8 cellular contexts compared by ENCODE assay signal in the genomic region with DNA sequence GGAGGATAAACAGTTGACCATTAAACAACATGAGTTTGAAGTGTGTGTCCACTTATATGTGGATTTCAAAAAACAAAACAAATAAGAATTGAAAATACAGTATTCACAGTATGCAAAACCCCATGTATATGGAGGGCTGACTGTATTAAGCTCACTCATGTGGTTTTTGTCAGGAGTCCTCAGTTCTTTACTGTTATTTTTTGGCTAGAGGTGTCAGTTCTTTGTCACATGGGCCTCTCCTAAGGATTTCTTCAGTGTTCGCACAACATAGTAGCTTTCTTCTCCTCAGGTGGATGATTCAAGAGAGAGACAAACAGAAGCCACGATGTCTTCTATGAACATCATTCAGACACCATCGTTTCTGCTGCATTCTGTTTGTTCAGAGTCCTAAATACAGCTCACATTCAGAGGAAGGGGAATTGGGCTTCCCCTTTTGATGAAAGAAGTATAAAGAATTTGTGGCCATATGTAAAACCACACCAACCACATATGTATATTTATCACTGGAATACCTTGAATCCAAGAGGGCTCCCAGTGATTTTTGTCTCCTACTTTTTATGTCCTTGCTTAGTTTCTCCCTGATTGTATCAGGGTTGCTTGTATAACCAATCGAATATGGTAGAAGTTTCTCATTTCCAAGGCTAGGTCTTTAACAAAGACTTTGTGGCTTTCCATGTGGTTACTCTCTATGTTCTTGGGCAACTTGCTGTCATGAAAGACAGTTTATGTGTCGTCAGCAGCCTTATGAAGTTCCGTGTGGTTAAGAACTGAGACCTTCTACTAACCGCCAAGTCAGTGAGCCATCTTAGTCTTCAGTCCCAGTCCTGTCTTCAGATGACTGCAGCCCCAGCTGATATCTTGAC. TPM values are rescaled to one million over a fixed set of nuclear protein-coding genes. Genes with fewer than 3 reads are reported as not detected.
DNase-seq lines count a peak whose midpoint lies in the region; ATAC-seq and TF ChIP-seq lines count a peak whose summit lies in the region.

No MANE protein-coding gene starts in this region.

- POLR2A ChIA-PET in activated CD8-positive, alpha-beta T cell treated with anti-CD3 and anti-CD28 coated beads, Interleukin-2, amount 10 ng/mL, durations not matched to agents 7 days and 5 days (lab: Charles Lee), result interaction anchor here (0.6 to 2.0 kb wide), 5 partner anchors 19 to 579 kb away, joined by 3 to 8 read pairs (median 3); a partner anchor contains a TSS

- H3K27me3 ChIP-seq in SJCRH30, result no peaks in the 10 kb centered on the region

- peak; percentile 58 for DNase-seq in CD14-positive monocyte (ENCODE audit: low spot score)
- peak; percentile 86 for DNase-seq in activated CD8-positive, alpha-beta T cell treated with anti-CD3 and anti-CD28 coated beads, Interleukin-2, amount 10 ng/mL, durations not matched to agents 7 days and 5 days
- DNase-seq in nephron progenitor cell, result no peak
- no peak for DNase-seq in posterior vena cava (ENCODE audit: low spot score)
- no peak for DNase-seq in HuH-7 (ENCODE audit: low spot score)
- no peak for DNase-seq in SJCRH30

- peaks cover 15% of the 10 kb centered on the region for H3K4me1 ChIP-seq in SJCRH30

- H3K9me3 ChIP-seq in SJCRH30 (replicated peaks), result no peaks in the 10 kb centered on the region

- H3K4me3 Mint-ChIP-seq in CD14-positive monocyte, result peak overlapping the region; percentile 9 to 64
- H3K4me3 Mint-ChIP-seq in activated CD8-positive, alpha-beta T cell treated with anti-CD3 and anti-CD28 coated beads, Interleukin-2, amount 10 ng/mL, durations not matched to agents 7 days and 5 days, result peak overlapping the region; percentile 70
- H3K4me3 Mint-ChIP-seq in nephron progenitor cell, result no peak overlapping the region

- peaks cover 3% of the 10 kb centered on the region; the same call in 1 of the 2 replicates for H3K36me3 ChIP-seq in SJCRH30

- TF ChIP-seq CTCF in CD14-positive monocyte (IDR thresholded peaks at IDR 0.05) (no peak), nephron progenitor cell (IDR thresholded peaks at IDR 0.05) (no peak)

- intact Hi-C loops in CD14-positive monocyte (cut with micrococcal nuclease) (no loop called here), posterior vena cava (cut with DNase I) (no loop called here)

- peak overlapping the region in 4 of 7 donors; percentile 14 to 82 (median 58) for H3K27ac Mint-ChIP-seq in CD14-positive monocyte
- H3K27ac Mint-ChIP-seq in activated CD8-positive, alpha-beta T cell treated with anti-CD3 and anti-CD28 coated beads, Interleukin-2, amount 10 ng/mL, durations not matched to agents 7 days and 5 days, result peak overlapping the region; percentile 93
- H3K27ac Mint-ChIP-seq in nephron progenitor cell, result peak overlapping the region; percentile 18

- CTCF ChIA-PET in activated CD8-positive, alpha-beta T cell treated with anti-CD3 and anti-CD28 coated beads, Interleukin-2, amount 10 ng/mL, durations not matched to agents 7 days and 5 days (lab: Charles Lee), result interaction anchor here (1.1 to 1.2 kb wide), 2 partner anchors 10 to 12 kb away, joined by 3 read pairs; no protein-coding TSS in a partner anchor

- H3K4me1 Mint-ChIP-seq in CD14-positive monocyte (peaks cover 34% of the 10 kb centered on the region), nephron progenitor cell (peaks cover 20% of the 10 kb centered on the region)
- H3K4me1 Mint-ChIP-seq in activated CD8-positive, alpha-beta T cell treated with anti-CD3 and anti-CD28 coated beads, Interleukin-2, amount 10 ng/mL, durations not matched to agents 7 days and 5 days (ENCODE audit: low read depth), result peaks cover 63% of the 10 kb centered on the region

- H3K4me3 ChIP-seq in SJCRH30, result no peak overlapping the region

- peaks cover 0 to 3% (median 0%) of the 10 kb centered on the region in 7 donors for H3K9me3 Mint-ChIP-seq in CD14-positive monocyte
- no peaks in the 10 kb centered on the region for H3K9me3 Mint-ChIP-seq in activated CD8-positive, alpha-beta T cell treated with anti-CD3 and anti-CD28 coated beads, Interleukin-2, amount 10 ng/mL, durations not matched to agents 7 days and 5 days (ENCODE audit: insufficient read depth)
- H3K9me3 Mint-ChIP-seq in nephron progenitor cell, result peaks cover 4% of the 10 kb centered on the region

- H3K36me3 Mint-ChIP-seq in CD14-positive monocyte (peaks cover 4% of the 10 kb centered on the region in 2 donors), nephron progenitor cell (ENCODE audit: low read depth) (peaks cover 33% of the 10 kb centered on the region)
- H3K36me3 Mint-ChIP-seq in activated CD8-positive, alpha-beta T cell treated with anti-CD3 and anti-CD28 coated beads, Interleukin-2, amount 10 ng/mL, durations not matched to agents 7 days and 5 days (ENCODE audit: low read depth), result peaks cover 20% of the 10 kb centered on the region

- H3K27ac ChIP-seq in SJCRH30, result no peak overlapping the region

- H3K27me3 Mint-ChIP-seq in CD14-positive monocyte (ENCODE audit: low read depth in 3 of 3) (peaks cover 3 to 7% (median 4%) of the 10 kb centered on the region in 3 donors), nephron progenitor cell (ENCODE audit: low read depth, poor library complexity) (no peaks in the 10 kb centered on the region)
- H3K27me3 Mint-ChIP-seq in activated CD8-positive, alpha-beta T cell treated with anti-CD3 and anti-CD28 coated beads, Interleukin-2, amount 10 ng/mL, durations not matched to agents 7 days and 5 days (ENCODE audit: low read depth), result no peaks in the 10 kb centered on the region

- ATAC-seq in GM21360 (IDR thresholded peaks at IDR 0.05; ENCODE audit: unreplicated experiment) (peak; percentile 97), HG03575 (IDR thresholded peaks at IDR 0.05; ENCODE audit: extremely low read depth, insufficient number of reproducible peaks, low FRiP score, unreplicated experiment) (peak; percentile 89)
- peak; percentile 93 for ATAC-seq in activated CD8-positive, alpha-beta T cell treated with anti-CD3 and anti-CD28 coated beads, Interleukin-2, amount 10 ng/mL, durations not matched to agents 7 days and 5 days

RNA-seq across cellular contexts. Expression of a gene that starts 18.9 kb away (rescaled TPM):
- polyA plus RNA-seq in CD14-positive monocyte, result 1 to 10 TPM; 4.5 to 5.8 TPM
- 10 to 100 TPM; 36.0 to 44.9 TPM for total RNA-seq in activated CD8-positive, alpha-beta T cell treated with anti-CD3 and anti-CD28 coated beads, Interleukin-2, amount 10 ng/mL, durations not matched to agents 7 days and 5 days
- total RNA-seq in posterior vena cava, result 10 to 100 TPM; 25.3 to 34.6 TPM
- total RNA-seq in SJCRH30 (2014; rRNA removed; shearing (Covaris generic)), result 103 and 129 TPM in 2 replicates

RNA-seq across cellular contexts. Expression of a gene that starts 29.3 kb away (rescaled TPM):
- polyA plus RNA-seq in CD14-positive monocyte, result not detected
- total RNA-seq in activated CD8-positive, alpha-beta T cell treated with anti-CD3 and anti-CD28 coated beads, Interleukin-2, amount 10 ng/mL, durations not matched to agents 7 days and 5 days, result under 1 TPM in 1 of 2 experiments, not detected in 1; 0.10 TPM
- total RNA-seq in posterior vena cava, result 1 to 10 TPM; 1.3 to 3.2 TPM
- total RNA-seq in SJCRH30 (2014; rRNA removed; shearing (Covaris generic)), result 45.1 and 46.7 TPM in 2 replicates

Comparison
In these comparisons a context has a peak if more than half of its experiments do, and no peak if none do; other contexts are left out.
1. DNase-seq: peak in CD14-positive monocyte (single experiment) and activated CD8-positive, alpha-beta T cell treated with anti-CD3 and anti-CD28 coated beads, Interleukin-2, amount 10 ng/mL, durations not matched to agents 7 days and 5 days (single experiment); none in nephron progenitor cell (single experiment), posterior vena cava (single experiment), HuH-7 (single experiment) and SJCRH30 (0 of 2).
2. H3K27ac Mint-ChIP-seq: peak in every context shown above with its lines; median percentile 93 in activated CD8-positive, alpha-beta T cell treated with anti-CD3 and anti-CD28 coated beads, Interleukin-2, amount 10 ng/mL, durations not matched to agents 7 days and 5 days; 58 in CD14-positive monocyte; 18 in nephron progenitor cell.
3. RNA of a gene that starts 29.3 kb away (total RNA-seq): 45.1 to 46.7 TPM in SJCRH30; 1.3 to 3.2 TPM in posterior vena cava and 0.10 TPM in activated CD8-positive, alpha-beta T cell treated with anti-CD3 and anti-CD28 coated beads, Interleukin-2, amount 10 ng/mL, durations not matched to agents 7 days and 5 days; every median in the first group is over 10 times any median in the second.
4. Peak in every context shown above with its lines, with median percentiles within 50 percentile points of each other: ATAC-seq.